In genomic region chr4:182932651-182933050, GRCh38 we compare ENCODE assay signal across 22 cellular contexts. TPM values are rescaled to one million over a fixed set of nuclear protein-coding genes. Genes with fewer than 3 reads are reported as not detected.
DNase-seq lines count a peak whose midpoint lies in the region; ATAC-seq and TF ChIP-seq lines count a peak whose summit lies in the region.
"Had no signal": no experiment of that assay in that cellular context is flagged by ENCODE, and none has a peak within 500 bp of the region (broad histone marks: within the 10 kb centered on the region; RNA-seq: fewer than 3 reads in every experiment).

No MANE protein-coding gene starts in this region.

- no peaks in the 10 kb centered on the region for H3K27me3 ChIP-seq in IMR-90 (ENCODE audit: control insufficient read depth, insufficient read depth, low read length)
- no peaks in the 10 kb centered on the region for H3K27me3 ChIP-seq in mesenchymal stem cell (ENCODE audit: control insufficient read depth in 1 of 2, insufficient read depth in 1 of 2, low read length in 2 of 2)
- H3K27me3 ChIP-seq: BE2C, BLaER1 had no signal

- H3K9ac ChIP-seq in IMR-90 (ENCODE audit: low read depth, low read length), result no peak overlapping the region
- no peak overlapping the region for H3K9ac ChIP-seq in mesenchymal stem cell (ENCODE audit: low read length)
- H3K9ac ChIP-seq: BLaER1 had no signal

- H3K56ac ChIP-seq in IMR-90 (ENCODE audit: extremely low read depth, insufficient read depth, low read length), result no peak overlapping the region

- H3K4me2 ChIP-seq in IMR-90 (ENCODE audit: low read depth, low read length) (no peak overlapping the region), mesenchymal stem cell (ENCODE audit: low read length, poor library complexity, severe bottlenecking) (no peak overlapping the region)
- H3K4me2 ChIP-seq: BLaER1 had no signal

- POLR2A ChIA-PET in IMR-90 (lab: Charles Lee; ENCODE audit: unreplicated experiment), result no interaction called here

- H3K27ac ChIP-seq in IMR-90 (ENCODE audit: insufficient read depth, low read length) (no peak overlapping the region), mesenchymal stem cell (ENCODE audit: low read length, poor library complexity, severe bottlenecking) (no peak overlapping the region)
- H3K27ac ChIP-seq: BLaER1 had no signal

- dilution Hi-C loops in IMR-90 (cut with HindIII; ENCODE audit: low sequenced_read_pairs, unreplicated experiment), result no loop called here

- ATAC-seq in IMR-90 (ENCODE audit: low read depth) (no peak), GM19324 (IDR thresholded peaks at IDR 0.05; ENCODE audit: low FRiP score, unreplicated experiment) (no peak)

- no peak overlapping the region for H3K4me3 ChIP-seq in IMR-90 (ENCODE audit: insufficient read depth, low read depth, low read length)
- H3K4me3 ChIP-seq in fibroblast of villous mesenchyme (ENCODE audit: low read depth, low read length), result no peak overlapping the region
- H3K4me3 ChIP-seq in mesenchymal stem cell (ENCODE audit: insufficient read depth in 1 of 2, low read depth in 1 of 2, low read length in 2 of 2), result no peak overlapping the region
- H3K4me3 ChIP-seq: BLaER1 had no signal

- no peaks in the 10 kb centered on the region for H4K20me1 ChIP-seq in IMR-90 (ENCODE audit: insufficient read depth, low read length)
- H4K20me1 ChIP-seq: BLaER1 had no signal

- WGBS in IMR-90 (ENCODE audit: extremely low coverage in 2 of 2, insufficient read length in 1 of 2), 2 experiments, result no CpG with 5 or more reads among the region's 5 CpGs
- 61% methylated on average over 4 of the region's 5 CpGs for WGBS in mesenchymal stem cell

- CTCF ChIA-PET in IMR-90 (lab: Yijun Ruan, JAX), result no interaction called here

- H3K36me3 ChIP-seq in IMR-90 (ENCODE audit: control insufficient read depth, insufficient read depth, low read length) (no peaks in the 10 kb centered on the region), mesenchymal stem cell (ENCODE audit: control insufficient read depth in 1 of 2, insufficient read depth in 2 of 2, low read depth in 1 of 2, low read length in 2 of 2) (no peaks in the 10 kb centered on the region)
- H3K36me3 ChIP-seq: BE2C, BLaER1 had no signal

- H2BK120ac ChIP-seq in IMR-90 (ENCODE audit: low read depth, low read length), result 0 out of 2 replicates have a peak overlapping the region, but pooled peaks have one; percentile 16
- no peak overlapping the region for H2BK120ac ChIP-seq in mesenchymal stem cell (ENCODE audit: low read depth, low read length)

- TF ChIP-seq POLR2A in IMR-90 (IDR thresholded peaks at IDR 0.05; ENCODE audit: low read depth, low read length), result no peak

- no peak overlapping the region for H2BK12ac ChIP-seq in mesenchymal stem cell (ENCODE audit: low read length in 2 of 2)

- in situ Hi-C loops in IMR-90 (cut with MboI; ENCODE audit: low sequenced_read_pairs), result loop anchor here (5.0 to 10.0 kb wide), 2 partner anchors 142 to 325 kb away; no protein-coding TSS in a partner anchor

- H2AFZ ChIP-seq in IMR-90 (replicated peaks; ENCODE audit: low read length, poor library complexity) (no peak overlapping the region), mesenchymal stem cell (ENCODE audit: low read depth, low read length) (no peak overlapping the region)

- intact Hi-C loops in IMR-90 (cut with micrococcal nuclease), result no loop called here

- H3K9me1 ChIP-seq in IMR-90 (ENCODE audit: insufficient read depth, low read length), result peaks cover 16% of the 10 kb centered on the region

- H2AK5ac ChIP-seq in IMR-90 (ENCODE audit: low read depth, low read length), result no peak overlapping the region
- H2AK5ac ChIP-seq in mesenchymal stem cell (ENCODE audit: low read length, severe bottlenecking), result no peak overlapping the region

- H3K4me1 ChIP-seq in IMR-90 (ENCODE audit: control insufficient read depth, insufficient read depth, low read length) (peaks cover 9% of the 10 kb centered on the region), mesenchymal stem cell (ENCODE audit: control insufficient read depth, insufficient read depth, low read depth, low read length) (peaks cover 4% of the 10 kb centered on the region)
- H3K4me1 ChIP-seq: BE2C, BLaER1 had no signal

- H4K91ac ChIP-seq in IMR-90 (ENCODE audit: insufficient read depth, low read depth, low read length) (0 out of 2 replicates have a peak overlapping the region, but pooled peaks have one; percentile 6), mesenchymal stem cell (ENCODE audit: low read length) (no peak overlapping the region)

- H3K9me3 ChIP-seq in IMR-90 (ENCODE audit: control insufficient read depth, insufficient read depth, low read length), result no peaks in the 10 kb centered on the region
- H3K9me3 ChIP-seq in mesenchymal stem cell (ENCODE audit: control insufficient read depth, low read length), result no peaks in the 10 kb centered on the region
- H3K9me3 ChIP-seq: BE2C, BLaER1 had no signal

- H2BK20ac ChIP-seq in IMR-90 (ENCODE audit: low read depth, low read length), result no peak overlapping the region; the same call in 1 of the 2 replicates

- BruUV-seq in IMR-90 (replicated peaks; lab: Mats Ljungman, UMichigan), result no TSS peak

- H2AK9ac ChIP-seq in IMR-90 (replicated peaks; ENCODE audit: low read depth, low read length, poor library complexity), result no peak overlapping the region

- H3K14ac ChIP-seq in IMR-90 (replicated peaks; ENCODE audit: low read depth, low read length) (no peak overlapping the region), mesenchymal stem cell (ENCODE audit: low read length in 2 of 2) (no peak overlapping the region)

- H3K18ac ChIP-seq in IMR-90 (ENCODE audit: low read depth, low read length), result no peak overlapping the region; the same call in 1 of the 2 replicates
- H3K18ac ChIP-seq in mesenchymal stem cell (ENCODE audit: low read depth in 1 of 2, low read length in 2 of 2), result no peak overlapping the region

- TF ChIP-seq CTCF in IMR-90 (conservative IDR thresholded peaks at IDR 0.05; ENCODE audit: low read depth, low read length), result no peak
- no peak for TF ChIP-seq CTCF in fibroblast of villous mesenchyme (IDR thresholded peaks at IDR 0.05; ENCODE audit: insufficient read depth, low read depth, low read length)

- no peak overlapping the region for H2BK5ac ChIP-seq in IMR-90 (ENCODE audit: low read depth, low read length, poor library complexity, severe bottlenecking)
- no peak overlapping the region for H2BK5ac ChIP-seq in mesenchymal stem cell (ENCODE audit: low read depth, low read length, poor library complexity, severe bottlenecking)

- H3K4ac ChIP-seq in IMR-90 (ENCODE audit: low read depth, low read length) (0 out of 2 replicates have a peak overlapping the region, but pooled peaks have one; percentile 34), mesenchymal stem cell (ENCODE audit: low read depth in 1 of 2, low read length in 2 of 2) (no peak overlapping the region)

- H4K8ac ChIP-seq in IMR-90 (ENCODE audit: low read depth in 2 of 2, low read length in 2 of 2), result 0 out of 4 replicates have a peak overlapping the region, but pooled peaks of 1 of the 2 experiments have one; percentile 46
- H4K8ac ChIP-seq in mesenchymal stem cell (ENCODE audit: low read length), result no peak overlapping the region

- DNase-seq in IMR-90, result peak; percentile 65
- peak; percentile 75 for DNase-seq in fibroblast of villous mesenchyme (ENCODE audit: low read depth)
- DNase-seq in mesenchymal stem cell, result peak; percentile 54
- DNase-seq in NCI-H1417 (lab: John Stamatoyannopoulos, UW), result no peak
- no peak for DNase-seq in NCI-H2171 (lab: John Stamatoyannopoulos, UW)
- DNase-seq: 8988T; ACHN; BE2C; C1 segment of cervical spinal cord; CD4-positive, alpha-beta memory T cell; CD4-positive, CD25-positive, alpha-beta regulatory T cell; CD8-positive, alpha-beta memory T cell; COR-L47; DMS 273 treated with DMSO at 0.1 percent for 48 hours; DMS153; DMS53; DMS79; DND-41; EL; GDM1 had no signal

- H3K79me1 ChIP-seq in IMR-90 (ENCODE audit: low read depth in 1 of 2, low read length in 2 of 2) (no peaks in the 10 kb centered on the region), mesenchymal stem cell (replicated peaks; ENCODE audit: low read length, poor library complexity, severe bottlenecking) (no peaks in the 10 kb centered on the region)

- H2BK15ac ChIP-seq in IMR-90 (ENCODE audit: low read depth, low read length) (peak overlapping the region; percentile 50; the same call in 1 of the 3 replicates), mesenchymal stem cell (ENCODE audit: low read depth, poor library complexity, severe bottlenecking) (no peak overlapping the region)

- H3K23ac ChIP-seq in IMR-90 (ENCODE audit: low read depth, low read length) (no peak overlapping the region), mesenchymal stem cell (ENCODE audit: low read length in 2 of 2) (no peak overlapping the region)

- no peak for TF ChIP-seq RAD21 in IMR-90 (IDR thresholded peaks at IDR 0.05; ENCODE audit: low read length)

- H4K5ac ChIP-seq in IMR-90 (ENCODE audit: low read depth, low read length), result no peak overlapping the region

TF ChIP-seq in IMR-90, 13 proteins besides CTCF, POLR2A, EP300 and RAD21:
- TF ChIP-seq BHLHE40 (IDR thresholded peaks at IDR 0.05; ENCODE audit: low read depth, low read length) (no peak), CEBPB (IDR thresholded peaks at IDR 0.05; ENCODE audit: low read depth, low read length) (peak; percentile 54), SMC3 (IDR thresholded peaks at IDR 0.05; ENCODE audit: low read depth, low read length) (no peak)

RNA-seq across cellular contexts. Expression of gene DCTD, which starts 15.5 kb away (rescaled TPM):
- total RNA-seq in IMR-90 (2012; rRNA removed) (84.2 and 90.3 TPM in 2 replicates), fibroblast of villous mesenchyme (80.9 and 116 TPM in 2 replicates)
- 113 and 127 TPM in 2 replicates for polyA plus RNA-seq in IMR-90 (2012; rRNA removed)
- 99.3 and 108 TPM in 2 replicates for polyA plus RNA-seq in IMR-90 (2012; cell fraction: cytosol; rRNA removed)
- polyA plus RNA-seq in IMR-90 (2012; cell fraction: nucleus; rRNA removed; ENCODE audit: low replicate concordance), result 122 and 215 TPM in 2 replicates
- polyA plus RNA-seq in mesenchymal stem cell (2013, experiment 1 of 2), result 129 TPM
- 133 TPM for polyA plus RNA-seq in mesenchymal stem cell (2013, experiment 2 of 2)

Comparison
In these comparisons a context has a peak if more than half of its experiments do, and no peak if none do; other contexts are left out.
1. DNase-seq: peak in IMR-90 (single experiment), fibroblast of villous mesenchyme (single experiment) and mesenchymal stem cell (single experiment); none in NCI-H1417 (0 of 3) and NCI-H2171 (single experiment).